In genomic region chr4:4374388-4375098, GRCh38 we compare ENCODE assay signal across 1 cellular context.
TF ChIP-seq lines count a peak whose summit lies in the region.

No MANE protein-coding gene starts in this region.

TF ChIP-seq in HepG2, 621 proteins besides CTCF, POLR2A, EP300 and RAD21 (continued from another document):
- TF ChIP-seq ARID4A (CRISPR knock-in tag; IDR thresholded peaks at IDR 0.05; ENCODE audit: borderline replicate concordance) = no peak
